In genomic region chr19:54275951-54276350, GRCh38 we compare ENCODE assay signal across 21 cellular contexts. TPM values are rescaled to one million over a fixed set of nuclear protein-coding genes. Genes with fewer than 3 reads are reported as not detected.
DNase-seq lines count a peak whose midpoint lies in the region; ATAC-seq, FAIRE-seq and TF ChIP-seq lines count a peak whose summit lies in the region.
"Had no signal": no experiment of that assay in that cellular context is flagged by ENCODE, and none has a peak within 500 bp of the region (broad histone marks: within the 10 kb centered on the region; RNA-seq: fewer than 3 reads in every experiment).

No MANE protein-coding gene starts in this region.

- no peaks in the 10 kb centered on the region for H3K9me3 ChIP-seq in BLaER1 treated with 17β-estradiol and CSF1 and Interleukin-3, amounts not matched to agents 10 nM and 100 nM (replicated peaks in 1 of 11)
- H3K9me3 ChIP-seq in Panc1 (ENCODE audit: control insufficient read depth, insufficient read depth, low read depth, low read length) (no peaks in the 10 kb centered on the region), sigmoid colon (no peaks in the 10 kb centered on the region)
- no peaks in the 10 kb centered on the region for H3K9me3 ChIP-seq in CD4-positive, alpha-beta T cell (ENCODE audit: control insufficient read depth, low read length)
- H3K9me3 ChIP-seq: BLaER1, Caco-2 had no signal

- no peak for TF ChIP-seq POLR2A in sigmoid colon (IDR thresholded peaks at IDR 0.05)

- no peak overlapping the region for H3K27ac Mint-ChIP-seq in CD4-positive, alpha-beta T cell
- H3K27ac Mint-ChIP-seq: CD4-positive, CD25-positive, alpha-beta regulatory T cell; GM23338; HFFc6 had no signal

- peaks cover 0 to 70% (median 57%) of the 10 kb centered on the region in 11 experiments; a peak in 16 of 22 replicates for H3K36me3 ChIP-seq in BLaER1 treated with 17β-estradiol and CSF1 and Interleukin-3, amounts not matched to agents 10 nM and 100 nM
- no peaks in the 10 kb centered on the region for H3K36me3 ChIP-seq in Panc1 (ENCODE audit: control insufficient read depth, insufficient read depth, low read length)
- H3K36me3 ChIP-seq in sigmoid colon: no peaks in the 10 kb centered on the region
- H3K36me3 ChIP-seq: BLaER1 had no signal

- intact Hi-C loops in Panc1 (cut with micrococcal nuclease; ENCODE audit: unreplicated experiment): no loop called here
- intact Hi-C loops in sigmoid colon (cut with DNase I): no loop called here
- intact Hi-C loops in CD4-positive, alpha-beta T cell (cut with DNase I, micrococcal nuclease): no loop called here

- in situ Hi-C loops in Panc1 (cut with HindIII; ENCODE audit: low pct_unique_long_range_greater_than_20kb, low sequenced_read_pairs): no loop called here

- TF ChIP-seq EP300 in sigmoid colon (IDR thresholded peaks at IDR 0.05): no peak

- CTCF ChIA-PET in Panc1 (lab: Charles Lee): no interaction called here
- CTCF ChIA-PET in CD4-positive, alpha-beta T cell (lab: Charles Lee): no interaction called here

- no peaks in the 10 kb centered on the region for H3K4me1 Mint-ChIP-seq in CD4-positive, alpha-beta T cell (ENCODE audit: low read depth)
- H3K4me1 Mint-ChIP-seq: CD4-positive, CD25-positive, alpha-beta regulatory T cell; GM23338 had no signal

- no peaks in the 10 kb centered on the region for H3K9me3 Mint-ChIP-seq in CD4-positive, alpha-beta T cell
- H3K9me3 Mint-ChIP-seq: CD4-positive, CD25-positive, alpha-beta regulatory T cell; GM23338; HFFc6 had no signal

- peaks cover 0 to 35% (median 12%) of the 10 kb centered on the region in 11 experiments; a peak in 10 of 22 replicates for H4K20me1 ChIP-seq in BLaER1 treated with 17β-estradiol and CSF1 and Interleukin-3, amounts not matched to agents 10 nM and 100 nM
- H4K20me1 ChIP-seq: BLaER1 had no signal

- H3K4me1 ChIP-seq in BLaER1 treated with 17β-estradiol and CSF1 and Interleukin-3, amounts not matched to agents 10 nM and 100 nM: peaks cover 56 to 89% (median 66%) of the 10 kb centered on the region in 10 experiments
- H3K4me1 ChIP-seq in Panc1 (ENCODE audit: control insufficient read depth, insufficient read depth, low read length) (no peaks in the 10 kb centered on the region), sigmoid colon (no peaks in the 10 kb centered on the region)
- H3K4me1 ChIP-seq: Caco-2 had no signal

- H3K9ac ChIP-seq in BLaER1 treated with 17β-estradiol and CSF1 and Interleukin-3, amounts not matched to agents 10 nM and 100 nM: peak overlapping the region in 3 of 11 experiments; percentile 9 to 95 (median 94); a peak in 4 of 22 replicates
- H3K9ac ChIP-seq: BLaER1 had no signal

- no peak for DNase-seq in Panc1 (ENCODE audit: low read depth, low spot score)
- peak; percentile 43 for DNase-seq in islet precursor cell
- DNase-seq in sigmoid colon: peak; percentile 25
- DNase-seq in CD4-positive, alpha-beta T cell: no peak
- no peak for DNase-seq in frontal cortex (ENCODE audit: low spot score in 2 of 2)
- no peak for DNase-seq in HK-2 (ENCODE audit: unreplicated experiment)
- DNase-seq: 8988T; Caco-2; CD4-positive, CD25-positive, alpha-beta regulatory T cell; H7; HFFc6 had no signal

- ATAC-seq in Panc1: 0 out of 2 replicates have a peak, but pooled peaks have one; percentile 11
- no peak for ATAC-seq in CD4-positive, alpha-beta T cell (ENCODE audit: poor library complexity)
- ATAC-seq: GM23338, HCT116 had no signal

- H3K36me3 Mint-ChIP-seq in CD4-positive, alpha-beta T cell (ENCODE audit: low read depth): no peaks in the 10 kb centered on the region
- H3K36me3 Mint-ChIP-seq: CD4-positive, CD25-positive, alpha-beta regulatory T cell had no signal

- H3K27me3 ChIP-seq in BLaER1 treated with 17β-estradiol and CSF1 and Interleukin-3, amounts not matched to agents 10 nM and 100 nM: no peaks in the 10 kb centered on the region
- H3K27me3 ChIP-seq in Panc1 (ENCODE audit: control insufficient read depth, insufficient read depth, low read length) (peaks cover 9% of the 10 kb centered on the region), sigmoid colon (peaks cover 0 to 22% (median 13%) of the 10 kb centered on the region in 3 donors)
- peaks cover 13% of the 10 kb centered on the region for H3K27me3 ChIP-seq in CD4-positive, alpha-beta T cell (ENCODE audit: control insufficient read depth, insufficient read depth, low read length)
- H3K27me3 ChIP-seq: BLaER1 had no signal

- POLR2A ChIA-PET in Panc1 (lab: Charles Lee): no interaction called here
- POLR2A ChIA-PET in CD4-positive, alpha-beta T cell (lab: Charles Lee): no interaction called here

- no peak for FAIRE-seq in frontal cortex (lab: Jason Lieb, UNC)
- FAIRE-seq: D721Med, G401.6, GM12891 had no signal

- peak overlapping the region in 6 of 11 experiments; percentile 15 to 100 (median 60); a peak in 9 of 22 replicates for H3K4me2 ChIP-seq in BLaER1 treated with 17β-estradiol and CSF1 and Interleukin-3, amounts not matched to agents 10 nM and 100 nM
- H3K4me2 ChIP-seq: BLaER1, GM23338 had no signal

- TF ChIP-seq CTCF in Panc1 (IDR thresholded peaks at IDR 0.05) (no peak), sigmoid colon (IDR thresholded peaks at IDR 0.05) (no peak)
- no peak for TF ChIP-seq CTCF in CD4-positive, alpha-beta T cell (IDR thresholded peaks at IDR 0.05)

- peak overlapping the region in 3 of 10 experiments; percentile 26 to 85 (median 80); a peak in 5 of 20 replicates for H3K4me3 ChIP-seq in BLaER1 treated with 17β-estradiol and CSF1 and Interleukin-3, amounts not matched to agents 10 nM and 100 nM
- no peak overlapping the region for H3K4me3 ChIP-seq in Panc1 (ENCODE audit: low read depth in 2 of 2, low read length in 2 of 2)
- H3K4me3 ChIP-seq in sigmoid colon: no peak overlapping the region
- H3K4me3 ChIP-seq: BLaER1, GM23338 had no signal

- H3K4me3 Mint-ChIP-seq in CD4-positive, alpha-beta T cell: no peak overlapping the region
- H3K4me3 Mint-ChIP-seq: CD4-positive, CD25-positive, alpha-beta regulatory T cell; GM23338; HFFc6 had no signal

- 55 to 70% methylated on average over 9 of the region's 9 CpGs for WGBS in sigmoid colon, 2 donors

- H3K27me3 Mint-ChIP-seq in CD4-positive, alpha-beta T cell: peaks cover 48% of the 10 kb centered on the region

- no TSS peak for BruUV-seq in Panc1 (replicated peaks; lab: Mats Ljungman, UMichigan)

- peak overlapping the region in 3 of 11 experiments; percentile 36 to 48 (median 36); a peak in 4 of 22 replicates for H3K27ac ChIP-seq in BLaER1 treated with 17β-estradiol and CSF1 and Interleukin-3, amounts not matched to agents 10 nM and 100 nM
- H3K27ac ChIP-seq in Panc1 (ENCODE audit: low read length) (no peak overlapping the region), sigmoid colon (no peak overlapping the region)
- H3K27ac ChIP-seq in CD4-positive, alpha-beta T cell (ENCODE audit: low read depth, low read length): no peak overlapping the region
- H3K27ac ChIP-seq: BLaER1 had no signal

RNA-seq across cellular contexts. Expression of gene LILRB2, which starts 5.0 kb away (rescaled TPM):
- total RNA-seq in Panc1 (2021; ENCODE audit: unreplicated experiment) (not detected), sigmoid colon (1 to 10 TPM; 2.5 to 5.0 (median 3.5) TPM), frontal cortex (not detected)
- not detected for polyA plus RNA-seq in Panc1 (2012; ENCODE audit: insufficient read length)
- 1 to 10 TPM; 2.4 to 5.9 (median 5.5) TPM for polyA plus RNA-seq in sigmoid colon
- total RNA-seq in CD4-positive, alpha-beta T cell: 1 to 10 TPM; 1.3 to 1.5 TPM
- total RNA-seq: A673; Caco-2; CD4-positive, CD25-positive, alpha-beta regulatory T cell; GM23338; H7; HFFc6; HT-29 had no signal
- polyA plus RNA-seq: AG04450, GM23338 had no signal

RNA-seq across cellular contexts. Expression of gene LILRB5, which starts 18.9 kb away (rescaled TPM):
- total RNA-seq in Panc1 (2021; ENCODE audit: unreplicated experiment) (0.05 TPM), sigmoid colon (10 to 100 TPM in 3 of 4 donors, 1 to 10 TPM in 1; 8.4 to 23.5 (median 11.7) TPM), frontal cortex (under 0.01 TPM)
- 0.07 TPM for polyA plus RNA-seq in Panc1 (2012; ENCODE audit: insufficient read length)
- 10 to 100 TPM in 1 of 3 donors, 1 to 10 TPM in 2; 2.2 to 27.0 (median 4.2) TPM for polyA plus RNA-seq in sigmoid colon
- total RNA-seq in CD4-positive, alpha-beta T cell: not detected
- total RNA-seq: A673; Caco-2; CD4-positive, CD25-positive, alpha-beta regulatory T cell; GM23338; H7; HFFc6; HT-29 had no signal
- polyA plus RNA-seq: AG04450; CD4-positive, CD25-positive, alpha-beta regulatory T cell; GM23338 had no signal

RNA-seq across cellular contexts. Expression of gene LILRA6, which starts 33.4 kb away (rescaled TPM):
- total RNA-seq in Panc1 (2021; ENCODE audit: unreplicated experiment) (0.08 TPM), sigmoid colon (1 to 10 TPM; 1.8 to 3.2 (median 2.3) TPM), frontal cortex (under 0.01 TPM)
- polyA plus RNA-seq in Panc1 (2012; ENCODE audit: insufficient read length): not detected
- 1 to 10 TPM; 1.2 to 2.3 (median 1.5) TPM for polyA plus RNA-seq in sigmoid colon
- under 1 TPM in 1 of 2 experiments, not detected in 1; 0.60 TPM for total RNA-seq in CD4-positive, alpha-beta T cell
- total RNA-seq: A673; Caco-2; CD4-positive, CD25-positive, alpha-beta regulatory T cell; GM23338; H7; HFFc6; HT-29 had no signal
- polyA plus RNA-seq: AG04450, GM23338 had no signal

RNA-seq across cellular contexts. Expression of gene LILRA5, which starts 37.0 kb away (rescaled TPM):
- not detected for total RNA-seq in Panc1 (2021; ENCODE audit: unreplicated experiment)
- not detected for polyA plus RNA-seq in Panc1 (2012; ENCODE audit: insufficient read length)
- total RNA-seq in sigmoid colon: 1 to 10 TPM in 3 of 4 donors, not detected in 1; 2.0 to 6.7 (median 2.5) TPM
- polyA plus RNA-seq in sigmoid colon: 10 to 100 TPM in 1 of 3 donors, 1 to 10 TPM in 2; 5.1 to 14.6 (median 6.0) TPM
- total RNA-seq in CD4-positive, alpha-beta T cell: 1 to 10 TPM; 1.5 TPM
- total RNA-seq in frontal cortex: 0.82 TPM
- total RNA-seq: A673; Caco-2; CD4-positive, CD25-positive, alpha-beta regulatory T cell; GM23338; H7; HFFc6; HT-29 had no signal
- polyA plus RNA-seq: AG04450, GM23338 had no signal

RNA-seq across cellular contexts. Expression of gene LILRB3, which starts 53.1 kb away (rescaled TPM):
- total RNA-seq in Panc1 (2021; ENCODE audit: unreplicated experiment) (0.18 TPM), sigmoid colon (10 to 100 TPM; 12.5 to 19.3 (median 16.8) TPM), frontal cortex (not detected)
- polyA plus RNA-seq in Panc1 (2012; ENCODE audit: insufficient read length): 0.47 TPM
- 1 to 10 TPM; 4.2 to 7.2 (median 4.9) TPM for polyA plus RNA-seq in sigmoid colon
- 1 to 10 TPM; 1.1 to 1.3 TPM for total RNA-seq in CD4-positive, alpha-beta T cell
- total RNA-seq: A673, Caco-2, GM23338, H7, HFFc6, HT-29 had no signal
- polyA plus RNA-seq: AG04450, GM23338 had no signal

Comparison
In these comparisons a context has a peak if more than half of its experiments do, and no peak if none do; other contexts are left out.
1. DNase-seq: peak in islet precursor cell (single experiment) and sigmoid colon (single experiment); none in Panc1 (single experiment), CD4-positive, alpha-beta T cell (0 of 10), frontal cortex (0 of 2) and HK-2 (single experiment).